In the genomic region with DNA sequence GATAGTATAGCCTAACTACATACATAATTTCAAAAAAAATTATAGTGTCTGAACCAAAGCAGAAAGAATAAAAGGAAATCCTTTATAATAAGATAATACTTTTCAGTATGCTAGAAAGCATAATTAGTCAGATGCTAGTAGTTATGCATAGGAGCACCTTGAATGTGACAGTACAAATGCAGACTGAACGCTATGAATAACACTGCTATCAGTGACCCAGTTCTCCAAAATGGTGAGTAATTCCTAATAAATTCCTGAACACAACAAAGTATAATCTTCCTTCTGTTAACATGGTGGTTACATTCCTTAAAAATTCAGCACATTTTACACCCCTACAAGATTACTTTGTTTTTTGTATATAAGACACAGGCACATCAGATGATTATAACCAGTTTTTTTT, we compare ENCODE assay signal across 17 cellular contexts. TPM values are rescaled to one million over a fixed set of nuclear protein-coding genes. Genes with fewer than 3 reads are reported as not detected.
DNase-seq lines count a peak whose midpoint lies in the region; ATAC-seq, FAIRE-seq and TF ChIP-seq lines count a peak whose summit lies in the region.
"Had no signal": no experiment of that assay in that cellular context is flagged by ENCODE, and none has a peak within 500 bp of the region (broad histone marks: within the 10 kb centered on the region; RNA-seq: fewer than 3 reads in every experiment).

No MANE protein-coding gene starts in this region.

- H3K27ac ChIP-seq in KMS-11 (no peak overlapping the region), parathyroid adenoma (no peak overlapping the region), foreskin keratinocyte (no peak overlapping the region)
- H3K27ac ChIP-seq: PC-9 had no signal

- POLR2A ChIA-PET in Caco-2 (lab: Charles Lee): no interaction called here

- H3K9me3 Mint-ChIP-seq in activated naive CD4-positive, alpha-beta T cell treated with anti-CD3 and anti-CD28 coated beads for 36 hours: no peaks in the 10 kb centered on the region
- H3K9me3 Mint-ChIP-seq in Caco-2 (ENCODE audit: unreplicated experiment): no peaks in the 10 kb centered on the region

- H3K4me1 ChIP-seq in KMS-11 (ENCODE audit: low read depth, poor library complexity, severe bottlenecking): peaks cover 30% of the 10 kb centered on the region
- peaks cover 32% of the 10 kb centered on the region for H3K4me1 ChIP-seq in adipocyte (ENCODE audit: control insufficient read depth, insufficient read depth, low read length)
- H3K4me1 ChIP-seq in parathyroid adenoma: peaks cover 25% of the 10 kb centered on the region
- H3K4me1 ChIP-seq in foreskin keratinocyte: no peaks in the 10 kb centered on the region
- H3K4me1 ChIP-seq in Caco-2: peaks cover 16% of the 10 kb centered on the region

- no peak overlapping the region for H3K27ac Mint-ChIP-seq in activated naive CD4-positive, alpha-beta T cell treated with anti-CD3 and anti-CD28 coated beads for 36 hours
- no peak overlapping the region for H3K27ac Mint-ChIP-seq in Caco-2 (ENCODE audit: unreplicated experiment)

- no TSS peak for BruUV-seq in Caco-2 (replicated peaks; lab: Mats Ljungman, UMichigan)

- H3K4me3 ChIP-seq in KMS-11 (IDR thresholded peaks at IDR 0.05; ENCODE audit: insufficient read depth, low read depth, low read length) (no peak overlapping the region), adipocyte (ENCODE audit: low read length) (no peak overlapping the region), parathyroid adenoma (ENCODE audit: low read depth, low read length) (no peak overlapping the region), Caco-2 (ENCODE audit: low read depth, low read length) (no peak overlapping the region)

- CTCF ChIA-PET in activated naive CD4-positive, alpha-beta T cell treated with anti-CD3 and anti-CD28 coated beads for 36 hours (lab: Charles Lee): interaction anchor here (1.4 kb wide), 1 partner anchor 13 kb away, joined by 6 read pairs; no protein-coding TSS in a partner anchor
- CTCF ChIA-PET in Caco-2 (lab: Charles Lee): no interaction called here

- DNase-seq in activated naive CD4-positive, alpha-beta T cell treated with anti-CD3 and anti-CD28 coated beads for 36 hours: no peak
- no peak for DNase-seq in activated naive CD4-positive, alpha-beta T cell treated with anti-CD3 and anti-CD28 coated beads, Interleukin-2, amount 50 U/mL, for 16 hours
- DNase-seq in adipocyte (ENCODE audit: low read depth) (no peak), foreskin keratinocyte (no peak), Caco-2 (no peak), RCC 7860 (ENCODE audit: low spot score) (no peak)
- DNase-seq: effector memory CD4-positive, alpha-beta T cell; NCI-H187; NCI-H524 treated with DMSO at 0.1 percent for 48 hours; PC-9; stimulated activated CD8-positive, alpha-beta memory T cell treated with anti-CD3 and anti-CD28 coated beads, Interleukin-4, amount 100 ng/mL, for 48 hours; SW 1271 had no signal

- peaks cover 16% of the 10 kb centered on the region for H3K36me3 Mint-ChIP-seq in activated naive CD4-positive, alpha-beta T cell treated with anti-CD3 and anti-CD28 coated beads for 36 hours (ENCODE audit: low read depth)
- peaks cover 11% of the 10 kb centered on the region for H3K36me3 Mint-ChIP-seq in Caco-2 (ENCODE audit: insufficient read depth, unreplicated experiment)

- peak overlapping the region; percentile 81; the same call in 1 of the 2 replicates for H2AFZ ChIP-seq in KMS-11 (ENCODE audit: low read depth)
- peak overlapping the region; percentile 100 for H2AFZ ChIP-seq in parathyroid adenoma

- H3K4me3 Mint-ChIP-seq in activated naive CD4-positive, alpha-beta T cell treated with anti-CD3 and anti-CD28 coated beads for 36 hours: peak overlapping the region; percentile 40
- no peak overlapping the region for H3K4me3 Mint-ChIP-seq in Caco-2 (ENCODE audit: unreplicated experiment)

- ATAC-seq in foreskin keratinocyte: no peak

- no peaks in the 10 kb centered on the region for H3K27me3 Mint-ChIP-seq in activated naive CD4-positive, alpha-beta T cell treated with anti-CD3 and anti-CD28 coated beads for 36 hours (ENCODE audit: low read depth)
- H3K27me3 Mint-ChIP-seq in Caco-2 (ENCODE audit: insufficient read depth, unreplicated experiment): no peaks in the 10 kb centered on the region

- intact Hi-C loops in activated naive CD4-positive, alpha-beta T cell treated with anti-CD3 and anti-CD28 coated beads for 36 hours (cut with micrococcal nuclease): no loop called here
- intact Hi-C loops in Caco-2 (cut with micrococcal nuclease; ENCODE audit: unreplicated experiment): no loop called here

- TF ChIP-seq CTCF in KMS-11 (conservative IDR thresholded peaks at IDR 0.05; ENCODE audit: low read depth, low read length): no peak
- no peak for TF ChIP-seq CTCF in parathyroid adenoma (IDR thresholded peaks at IDR 0.05)
- no peak for TF ChIP-seq CTCF in foreskin keratinocyte (conservative IDR thresholded peaks at IDR 0.05)
- TF ChIP-seq CTCF in Caco-2 (IDR thresholded peaks at IDR 0.05; ENCODE audit: insufficient read depth in 1 of 2, low read depth in 1 of 2, low read length in 1 of 2, severe bottlenecking in 1 of 2, unreplicated experiment in 1 of 2): no peak

- H3K9me3 ChIP-seq in adipocyte (ENCODE audit: control insufficient read depth, low read length) (no peaks in the 10 kb centered on the region), parathyroid adenoma (ENCODE audit: control insufficient read depth, low read length) (no peaks in the 10 kb centered on the region), Caco-2 (no peaks in the 10 kb centered on the region)
- H3K9me3 ChIP-seq: right atrium auricular region, tibial nerve had no signal

- H3K79me2 ChIP-seq in KMS-11 (ENCODE audit: insufficient read depth, low read depth) (peaks cover 40% of the 10 kb centered on the region), parathyroid adenoma (peaks cover 37% of the 10 kb centered on the region)

- peaks cover 43% of the 10 kb centered on the region for H3K4me1 Mint-ChIP-seq in activated naive CD4-positive, alpha-beta T cell treated with anti-CD3 and anti-CD28 coated beads for 36 hours (ENCODE audit: low read depth)
- peaks cover 13% of the 10 kb centered on the region for H3K4me1 Mint-ChIP-seq in Caco-2 (ENCODE audit: low read depth, unreplicated experiment)

- H3K4me2 ChIP-seq in KMS-11 (peak overlapping the region; percentile 67; the same call in 1 of the 2 replicates), parathyroid adenoma (ENCODE audit: low read length) (no peak overlapping the region)

- H3K27me3 ChIP-seq in KMS-11 (ENCODE audit: insufficient read depth, low read depth) (no peaks in the 10 kb centered on the region), adipocyte (replicated peaks; ENCODE audit: control insufficient read depth, insufficient read depth, low read length) (no peaks in the 10 kb centered on the region), parathyroid adenoma (ENCODE audit: control insufficient read depth, insufficient read depth, low read length) (no peaks in the 10 kb centered on the region), foreskin keratinocyte (no peaks in the 10 kb centered on the region), Caco-2 (replicated peaks; ENCODE audit: control insufficient read depth, insufficient read depth, low read length) (no peaks in the 10 kb centered on the region)
- H3K27me3 ChIP-seq: right atrium auricular region, tibial nerve had no signal

- H3K9ac ChIP-seq in KMS-11 (no peak overlapping the region), adipocyte (ENCODE audit: low read length) (peak overlapping the region; percentile 99), parathyroid adenoma (no peak overlapping the region)

- H4K20me1 ChIP-seq in KMS-11 (ENCODE audit: insufficient read depth): no peaks in the 10 kb centered on the region

- FAIRE-seq in RCC 7860 (lab: Jason Lieb, UNC): no peak
- FAIRE-seq: D721Med had no signal

- H3K36me3 ChIP-seq in KMS-11 (ENCODE audit: insufficient read depth) (no peaks in the 10 kb centered on the region), adipocyte (ENCODE audit: control insufficient read depth, insufficient read depth, low read length, severe bottlenecking) (peaks cover 21% of the 10 kb centered on the region), parathyroid adenoma (ENCODE audit: control insufficient read depth, insufficient read depth, low read length) (no peaks in the 10 kb centered on the region), Caco-2 (ENCODE audit: control insufficient read depth, insufficient read depth, low read length) (peaks cover 2% of the 10 kb centered on the region; the same call in 1 of the 2 replicates)

RNA-seq across cellular contexts. Expression of a gene that starts 1.2 kb away (rescaled TPM):
- total RNA-seq in activated naive CD4-positive, alpha-beta T cell treated with anti-CD3 and anti-CD28 coated beads for 36 hours: 10 to 100 TPM; 21.0 TPM
- total RNA-seq in foreskin keratinocyte: 36.8 and 46.0 TPM in 2 replicates
- polyA plus RNA-seq in foreskin keratinocyte: 27.1 and 33.2 TPM in 2 replicates
- total RNA-seq in Caco-2 (2022): 30.9 and 34.0 TPM in 2 replicates

RNA-seq across cellular contexts. Expression of a gene that starts 4.1 kb away (rescaled TPM):
- total RNA-seq in activated naive CD4-positive, alpha-beta T cell treated with anti-CD3 and anti-CD28 coated beads for 36 hours: 10 to 100 TPM; 33.9 to 35.5 TPM
- total RNA-seq in foreskin keratinocyte (64.5 and 71.5 TPM in 2 replicates), Caco-2 (2022) (50.8 and 57.8 TPM in 2 replicates)
- 41.6 and 49.3 TPM in 2 replicates for polyA plus RNA-seq in foreskin keratinocyte

RNA-seq across cellular contexts. Expression of a gene that starts 17.4 kb away (rescaled TPM):
- 1 to 10 TPM; 4.5 to 5.8 TPM for total RNA-seq in activated naive CD4-positive, alpha-beta T cell treated with anti-CD3 and anti-CD28 coated beads for 36 hours
- total RNA-seq in foreskin keratinocyte (3.5 and 4.5 TPM in 2 replicates), Caco-2 (2022) (20.2 and 27.8 TPM in 2 replicates)
- 3.6 and 4.7 TPM in 2 replicates for polyA plus RNA-seq in foreskin keratinocyte

RNA-seq across cellular contexts. Expression of a gene that starts 20.8 kb away (rescaled TPM):
- not detected for total RNA-seq in activated naive CD4-positive, alpha-beta T cell treated with anti-CD3 and anti-CD28 coated beads for 36 hours
- total RNA-seq in foreskin keratinocyte (not detected in 2 replicates), Caco-2 (2022) (not detected in 2 replicates)
- polyA plus RNA-seq in foreskin keratinocyte: not detected in 2 replicates
- total RNA-seq: PC-9, right atrium auricular region, tibial nerve had no signal

RNA-seq across cellular contexts. Expression of a gene that starts 44.0 kb away (rescaled TPM):
- not detected for total RNA-seq in activated naive CD4-positive, alpha-beta T cell treated with anti-CD3 and anti-CD28 coated beads for 36 hours
- not detected in 2 replicates for total RNA-seq in foreskin keratinocyte
- not detected in 2 replicates for polyA plus RNA-seq in foreskin keratinocyte
- total RNA-seq in Caco-2 (2022): not detected in 2 replicates
- total RNA-seq: PC-9, tibial nerve had no signal
